ENCODE assay signal across 10 cellular contexts in the genomic region with DNA sequence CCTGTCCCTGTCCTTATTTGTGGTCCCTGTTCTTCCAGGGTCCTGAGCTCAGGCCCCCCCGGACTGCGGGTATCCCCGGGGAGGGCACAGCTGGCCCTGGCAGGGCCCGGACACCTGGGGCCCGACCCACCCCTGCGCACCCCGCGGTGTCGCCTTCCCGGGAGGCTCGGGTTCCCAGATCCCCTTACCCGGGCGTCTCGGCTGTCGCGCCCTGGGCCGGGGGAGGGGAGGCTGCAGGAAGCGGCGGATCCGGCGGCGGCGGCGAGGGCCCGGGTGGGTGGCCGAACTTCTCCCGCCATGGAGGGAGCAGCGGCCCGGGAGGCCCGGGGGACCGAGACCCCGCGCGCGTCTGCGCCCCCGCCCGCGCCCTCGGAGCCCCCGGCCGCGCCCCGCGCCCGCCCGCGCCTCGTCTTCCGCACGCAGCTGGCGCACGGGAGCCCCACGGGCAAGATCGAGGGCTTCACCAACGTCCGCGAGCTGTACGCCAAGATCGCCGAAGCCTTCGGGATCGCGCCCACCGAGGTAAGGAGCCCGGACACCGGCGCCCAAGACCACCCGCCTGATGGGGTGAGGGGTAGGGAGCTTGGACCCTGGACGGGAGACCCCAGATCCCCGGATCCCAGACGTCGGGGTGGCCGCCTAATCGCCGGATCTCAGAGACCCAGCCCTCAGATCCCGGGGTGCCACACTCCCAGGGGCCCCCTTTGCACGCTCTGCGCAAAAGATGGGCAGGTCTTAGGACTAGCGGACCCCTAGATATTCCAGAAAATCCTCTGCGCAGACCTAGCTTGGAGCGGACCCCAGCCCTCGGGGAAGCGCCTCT. TPM values are rescaled to one million over a fixed set of nuclear protein-coding genes. Genes with fewer than 3 reads are reported as not detected.
DNase-seq lines count a peak whose midpoint lies in the region; ATAC-seq and TF ChIP-seq lines count a peak whose summit lies in the region.
"Had no signal": no experiment of that assay in that cellular context is flagged by ENCODE, and none has a peak within 500 bp of the region (broad histone marks: within the 10 kb centered on the region; RNA-seq: fewer than 3 reads in every experiment).

A gene with protein sequence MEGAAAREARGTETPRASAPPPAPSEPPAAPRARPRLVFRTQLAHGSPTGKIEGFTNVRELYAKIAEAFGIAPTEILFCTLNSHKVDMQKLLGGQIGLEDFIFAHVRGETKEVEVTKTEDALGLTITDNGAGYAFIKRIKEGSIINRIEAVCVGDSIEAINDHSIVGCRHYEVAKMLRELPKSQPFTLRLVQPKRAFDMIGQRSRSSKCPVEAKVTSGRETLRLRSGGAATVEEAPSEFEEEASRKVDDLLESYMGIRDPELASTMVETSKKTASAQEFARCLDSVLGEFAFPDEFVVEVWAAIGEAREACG (plus strand): TSS at position 178 of the 823 bp plus-strand sequence. CDS start 120 bp downstream, at position 298.

- intact Hi-C loops in heart left ventricle (cut with DNase I) (loop anchor here in 6 of 10 donors (1.0 to 2.0 kb wide), 2 partner anchors 33 kb away; no protein-coding TSS in a partner anchor), cardiac septum (cut with DNase I) (loop anchor here (1.0 kb wide), 1 partner anchor 33 kb away; no protein-coding TSS in a partner anchor), body of pancreas (cut with DNase I) (no loop called here), upper lobe of right lung (cut with DNase I) (loop anchor here (5.0 kb wide), 1 partner anchor 37 kb away; no protein-coding TSS in a partner anchor)

- H3K4me1 ChIP-seq in heart left ventricle (peaks cover 0 to 22% (median under 1%) of the 10 kb centered on the region in 12 donors), body of pancreas (peaks cover 17% of the 10 kb centered on the region), lung (ENCODE audit: control insufficient read depth in 2 of 2, insufficient read depth in 2 of 2, low read length in 2 of 2) (no peaks in the 10 kb centered on the region), upper lobe of right lung (peaks cover 3% of the 10 kb centered on the region)
- H3K4me1 ChIP-seq: Caco-2 had no signal

- H3K36me3 ChIP-seq in heart left ventricle (no peaks in the 10 kb centered on the region), body of pancreas (replicated peaks in 1 of 2; ENCODE audit: insufficient read depth in 1 of 2, low read depth in 2 of 2) (no peaks in the 10 kb centered on the region), lung (ENCODE audit: control insufficient read depth in 2 of 2, insufficient read depth in 2 of 2, low read length in 2 of 2) (no peaks in the 10 kb centered on the region), upper lobe of right lung (no peaks in the 10 kb centered on the region)

- H3K27ac ChIP-seq in heart left ventricle, result peak within 1 kb of the TSS in 5 of 12 donors; percentile 27 to 65 (median 46)
- H3K27ac ChIP-seq in body of pancreas, result no peak within 1 kb of the TSS
- H3K27ac ChIP-seq in lung (ENCODE audit: low read depth in 1 of 2, low read length in 1 of 2), result no peak within 1 kb of the TSS
- no peak within 1 kb of the TSS for H3K27ac ChIP-seq in upper lobe of right lung

- H3K4me3 ChIP-seq in heart left ventricle, result peak within 1 kb of the TSS; percentile 21 to 65 (median 56)
- H3K4me3 ChIP-seq in body of pancreas, result no peak within 1 kb of the TSS
- peak within 1 kb of the TSS; percentile 25 for H3K4me3 ChIP-seq in lung
- H3K4me3 ChIP-seq in upper lobe of right lung, result peak within 1 kb of the TSS; percentile 47

- 4 to 8% (median 5%) methylated on average over 4 to 84 of the region's 84 CpGs for WGBS in heart left ventricle, 4 donors
- 5 to 18% methylated on average over 6 to 84 of the region's 84 CpGs for WGBS in body of pancreas, 2 donors
- 2 to 4% methylated on average over 55 to 84 of the region's 84 CpGs for WGBS in lung, 2 donors

- no peak for DNase-seq in heart left ventricle
- DNase-seq in cardiac septum (ENCODE audit: low spot score), result no peak
- DNase-seq in body of pancreas, result peak in 1 of 4 donors; percentile 13
- DNase-seq in lung (ENCODE audit: low spot score), result no peak
- no peak for DNase-seq in upper lobe of right lung
- DNase-seq in AG08395 (ENCODE audit: low spot score), result no peak
- DNase-seq in DMS53 (lab: John Stamatoyannopoulos, UW), result no peak
- DNase-seq in activated CD4-positive, alpha-beta T cell treated with anti-CD3 and anti-CD28 coated beads, Interleukin-2, amount 50 U/mL, for 48 hours, result no peak
- DNase-seq: activated gamma-delta T cell, Caco-2 had no signal

- TF ChIP-seq POLR2A in heart left ventricle (IDR thresholded peaks at IDR 0.05), result no peak
- no peak for TF ChIP-seq POLR2A in body of pancreas (IDR thresholded peaks at IDR 0.05)

- ATAC-seq in heart left ventricle (no peak), body of pancreas (peak; percentile 14), lung (ENCODE audit: insufficient read depth, low FRiP score) (no peak), upper lobe of right lung (peak; percentile 13)

- no peaks in the 10 kb centered on the region for H3K9me3 ChIP-seq in heart left ventricle
- H3K9me3 ChIP-seq in body of pancreas, result no peaks in the 10 kb centered on the region
- H3K9me3 ChIP-seq in lung (ENCODE audit: control insufficient read depth in 2 of 2, insufficient read depth in 1 of 2, low read length in 1 of 2), result no peaks in the 10 kb centered on the region
- H3K9me3 ChIP-seq in upper lobe of right lung, result no peaks in the 10 kb centered on the region
- H3K9me3 ChIP-seq: Caco-2 had no signal

- no peak for TF ChIP-seq CTCF in heart left ventricle (IDR thresholded peaks at IDR 0.05)
- TF ChIP-seq CTCF in body of pancreas (IDR thresholded peaks at IDR 0.05), result no peak
- no peak for TF ChIP-seq CTCF in lung (IDR thresholded peaks at IDR 0.05; ENCODE audit: control extremely low read depth, extremely low read depth)
- TF ChIP-seq CTCF in upper lobe of right lung (IDR thresholded peaks at IDR 0.05), result no peak

- H3K27me3 ChIP-seq in heart left ventricle (peaks cover 0 to 30% (median 11%) of the 10 kb centered on the region in 9 donors), body of pancreas (peaks cover 0 to 12% of the 10 kb centered on the region in 2 donors), lung (ENCODE audit: control insufficient read depth, insufficient read depth) (no peaks in the 10 kb centered on the region), upper lobe of right lung (peaks cover 19% of the 10 kb centered on the region)

RNA-seq across cellular contexts. Expression of the gene that starts here (rescaled TPM):
- total RNA-seq in heart left ventricle (1 to 10 TPM in 8 of 9 donors, under 1 TPM in 1; 1.00 to 3.3 (median 2.1) TPM), cardiac septum (1.3 TPM), body of pancreas (under 1 TPM; 0.78 to 0.99 TPM), lung (1 to 10 TPM; 1.9 to 2.1 TPM), upper lobe of right lung (6.5 TPM)
- polyA plus RNA-seq in heart left ventricle (1 to 10 TPM; 1.2 TPM), lung (1 to 10 TPM; 1.6 to 1.8 TPM)
- total RNA-seq: Caco-2 had no signal

Comparison
In these comparisons a context has a peak if more than half of its experiments do, and no peak if none do; other contexts are left out.
1. Peak in ATAC-seq in body of pancreas; RNA of the gene not detected or under 1 TPM.
2. H3K4me3 ChIP-seq: peak in heart left ventricle (12 of 12), lung (single experiment) and upper lobe of right lung (single experiment); none in body of pancreas (0 of 2).